In the genomic region with DNA sequence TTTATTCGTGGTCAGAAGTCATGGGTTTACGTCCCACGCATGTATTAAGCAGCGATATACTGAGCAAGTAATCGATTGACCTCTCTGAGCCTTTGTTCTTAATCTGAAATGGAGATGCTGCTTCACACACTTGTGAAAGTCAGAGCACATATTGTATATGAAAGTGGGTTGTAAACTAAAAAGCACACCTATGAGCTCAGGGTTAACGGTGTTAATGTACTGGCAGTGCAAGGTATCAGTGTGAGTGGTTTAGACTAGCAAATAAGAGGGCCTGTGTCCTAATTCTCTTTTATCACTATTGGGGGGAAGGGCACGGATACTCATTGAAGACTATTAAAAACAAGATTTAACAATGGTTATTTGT, we compare ENCODE assay signal across 8 cellular contexts. TPM values are rescaled to one million over a fixed set of nuclear protein-coding genes. Genes with fewer than 3 reads are reported as not detected.
A peak's percentile ranks its signal among the peaks of the same experiment; 100 is the strongest.
DNase-seq lines count a peak whose midpoint lies in the region; ATAC-seq and TF ChIP-seq lines count a peak whose summit lies in the region.

No MANE protein-coding gene starts in this region.

- H3K9me3 Mint-ChIP-seq in activated CD4-positive, alpha-beta T cell treated with anti-CD3 and anti-CD28 coated beads, Interleukin-2, amount 10 ng/mL, durations not matched to agents 24 days and 14 days, result no peaks in the 10 kb centered on the region
- no peaks in the 10 kb centered on the region for H3K9me3 Mint-ChIP-seq in stimulated activated naive B cell treated with anti-CD40 and anti-IgM and Interleukin-4, amounts not matched to agents 10 μg/mL and 1 μg/mL and 100 μg/mL, for 72 hours

- H3K4me3 Mint-ChIP-seq in activated CD4-positive, alpha-beta T cell treated with anti-CD3 and anti-CD28 coated beads, Interleukin-2, amount 10 ng/mL, durations not matched to agents 24 days and 14 days, result peak overlapping the region; percentile 91
- peak overlapping the region; percentile 93 to 94 for H3K4me3 Mint-ChIP-seq in stimulated activated naive B cell treated with anti-CD40 and anti-IgM and Interleukin-4, amounts not matched to agents 10 μg/mL and 1 μg/mL and 100 μg/mL, for 72 hours

- no peak for DNase-seq in activated CD4-positive, alpha-beta T cell treated with anti-CD3 and anti-CD28 coated beads, Interleukin-2, amount 10 ng/mL, durations not matched to agents 24 days and 14 days
- no peak for DNase-seq in activated CD4-positive, alpha-beta T cell treated with anti-CD3 and anti-CD28 coated beads for 4 hours
- DNase-seq in WERI-Rb-1 (no peak), right cardiac atrium (no peak), mucosa of gallbladder (ENCODE audit: low spot score) (no peak), posterior cingulate gyrus (no peak)
- no peak for DNase-seq in stimulated activated naive B cell treated with anti-CD40 and anti-IgM and Interleukin-4, amounts not matched to agents 10 μg/mL and 1 μg/mL and 100 μg/mL, for 72 hours

- peaks cover 29% of the 10 kb centered on the region for H3K4me1 Mint-ChIP-seq in activated CD4-positive, alpha-beta T cell treated with anti-CD3 and anti-CD28 coated beads, Interleukin-2, amount 10 ng/mL, durations not matched to agents 24 days and 14 days
- H3K4me1 Mint-ChIP-seq in stimulated activated naive B cell treated with anti-CD40 and anti-IgM and Interleukin-4, amounts not matched to agents 10 μg/mL and 1 μg/mL and 100 μg/mL, for 72 hours, result peaks cover 12 to 36% of the 10 kb centered on the region in 2 donors

- H3K9me3 ChIP-seq in WERI-Rb-1 (ENCODE audit: severe bottlenecking) (peaks cover 2% of the 10 kb centered on the region), right cardiac atrium (ENCODE audit: control insufficient read depth, low read length) (no peaks in the 10 kb centered on the region)

- no peaks in the 10 kb centered on the region for H3K4me1 ChIP-seq in right cardiac atrium (ENCODE audit: control insufficient read depth, insufficient read depth, low read length)

- H3K4me3 ChIP-seq in WERI-Rb-1 (ENCODE audit: low read depth, low read length) (peak overlapping the region; percentile 91), right cardiac atrium (ENCODE audit: low read length) (peak overlapping the region; percentile 56)

- intact Hi-C loops in activated CD4-positive, alpha-beta T cell treated with anti-CD3 and anti-CD28 coated beads, Interleukin-2, amount 10 ng/mL, durations not matched to agents 24 days and 14 days (cut with micrococcal nuclease), result no loop called here
- intact Hi-C loops in right cardiac atrium (cut with DNase I) (no loop called here), posterior cingulate gyrus (cut with DNase I) (loop anchor here (2.0 kb wide), 1 partner anchor 25 kb away; no protein-coding TSS in a partner anchor)

- H3K27me3 Mint-ChIP-seq in activated CD4-positive, alpha-beta T cell treated with anti-CD3 and anti-CD28 coated beads, Interleukin-2, amount 10 ng/mL, durations not matched to agents 24 days and 14 days, result no peaks in the 10 kb centered on the region
- H3K27me3 Mint-ChIP-seq in stimulated activated naive B cell treated with anti-CD40 and anti-IgM and Interleukin-4, amounts not matched to agents 10 μg/mL and 1 μg/mL and 100 μg/mL, for 72 hours, result no peaks in the 10 kb centered on the region

- ATAC-seq in HG02943 (IDR thresholded peaks at IDR 0.05; ENCODE audit: low read depth, unreplicated experiment), result peak; percentile 14
- ATAC-seq in right cardiac atrium, result no peak
- ATAC-seq in stimulated activated naive B cell treated with anti-CD40 and anti-IgM and Interleukin-4, amounts not matched to agents 10 μg/mL and 1 μg/mL and 100 μg/mL, for 72 hours (replicated peaks), result peak; percentile 10 to 25

- H3K36me3 Mint-ChIP-seq in activated CD4-positive, alpha-beta T cell treated with anti-CD3 and anti-CD28 coated beads, Interleukin-2, amount 10 ng/mL, durations not matched to agents 24 days and 14 days (ENCODE audit: low read depth), result peaks cover 25% of the 10 kb centered on the region
- H3K36me3 Mint-ChIP-seq in stimulated activated naive B cell treated with anti-CD40 and anti-IgM and Interleukin-4, amounts not matched to agents 10 μg/mL and 1 μg/mL and 100 μg/mL, for 72 hours, result peaks cover 6 to 7% of the 10 kb centered on the region in 2 donors

- TF ChIP-seq CTCF in WERI-Rb-1 (IDR thresholded peaks at IDR 0.05; ENCODE audit: low read depth, low read length), result no peak

- H3K36me3 ChIP-seq in WERI-Rb-1, result peaks cover 47% of the 10 kb centered on the region

- H3K27me3 ChIP-seq in WERI-Rb-1 (ENCODE audit: insufficient read depth, low read depth, severe bottlenecking), result no peaks in the 10 kb centered on the region
- H3K27me3 ChIP-seq in right cardiac atrium (ENCODE audit: control insufficient read depth, insufficient read depth), result no peaks in the 10 kb centered on the region

- H3K27ac ChIP-seq in WERI-Rb-1, result peak overlapping the region; percentile 98
- peak overlapping the region; percentile 95 for H3K27ac ChIP-seq in right cardiac atrium (ENCODE audit: low read length)

- WGBS in right cardiac atrium, result 4% methylated on average over 7 of the region's 7 CpGs

- peak overlapping the region; percentile 93 for H3K27ac Mint-ChIP-seq in activated CD4-positive, alpha-beta T cell treated with anti-CD3 and anti-CD28 coated beads, Interleukin-2, amount 10 ng/mL, durations not matched to agents 24 days and 14 days
- H3K27ac Mint-ChIP-seq in stimulated activated naive B cell treated with anti-CD40 and anti-IgM and Interleukin-4, amounts not matched to agents 10 μg/mL and 1 μg/mL and 100 μg/mL, for 72 hours, result peak overlapping the region; percentile 96

RNA-seq across cellular contexts. Expression of a gene that starts 0.7 kb away (rescaled TPM):
- total RNA-seq in activated CD4-positive, alpha-beta T cell treated with anti-CD3 and anti-CD28 coated beads, Interleukin-2, amount 10 ng/mL, durations not matched to agents 24 days and 14 days, result 92.4 and 96.0 TPM in 2 replicates
- total RNA-seq in right cardiac atrium (10 to 100 TPM; 45.8 to 58.7 (median 50.3) TPM), mucosa of gallbladder (51.9 TPM)
- polyA plus RNA-seq in right cardiac atrium, result 36.1 TPM

RNA-seq across cellular contexts. Expression of a gene that starts 26.2 kb away (rescaled TPM):
- 225 and 243 TPM in 2 replicates for total RNA-seq in activated CD4-positive, alpha-beta T cell treated with anti-CD3 and anti-CD28 coated beads, Interleukin-2, amount 10 ng/mL, durations not matched to agents 24 days and 14 days
- total RNA-seq in right cardiac atrium (10 to 100 TPM; 80.7 to 95.2 (median 88.5) TPM), mucosa of gallbladder (80.5 TPM)
- polyA plus RNA-seq in right cardiac atrium, result 79.2 TPM

Comparison
In these comparisons a context has a peak if more than half of its experiments do, and no peak if none do; other contexts are left out.
1. ATAC-seq: peak in HG02943 (single experiment) and stimulated activated naive B cell treated with anti-CD40 and anti-IgM and Interleukin-4, amounts not matched to agents 10 μg/mL and 1 μg/mL and 100 μg/mL, for 72 hours (2 of 2); none in right cardiac atrium (0 of 2).